25 cellular contexts compared by ENCODE assay signal in the genomic region with DNA sequence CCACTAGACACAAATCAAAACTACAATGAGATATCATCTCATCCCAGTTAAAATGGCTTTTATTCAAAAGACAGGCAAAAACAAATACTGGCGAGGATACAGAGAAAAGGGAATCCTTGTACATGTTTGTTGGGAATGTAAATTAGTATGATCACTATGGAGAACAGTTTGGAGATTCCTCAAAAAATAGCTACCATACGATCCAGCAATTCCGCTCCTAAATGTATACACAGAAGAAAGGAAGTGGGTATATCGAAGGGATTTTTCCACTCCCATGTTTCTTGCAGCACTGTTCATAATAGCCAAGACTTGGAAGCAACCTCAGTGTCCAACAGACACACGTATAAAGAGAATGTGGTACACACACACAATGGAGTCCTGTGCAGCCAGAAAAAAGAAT. TPM values are rescaled to one million over a fixed set of nuclear protein-coding genes. Genes with fewer than 3 reads are reported as not detected.
DNase-seq lines count a peak whose midpoint lies in the region; ATAC-seq, FAIRE-seq and TF ChIP-seq lines count a peak whose summit lies in the region.
"Had no signal": no experiment of that assay in that cellular context is flagged by ENCODE, and none has a peak within 500 bp of the region (broad histone marks: within the 10 kb centered on the region; RNA-seq: fewer than 3 reads in every experiment).

No MANE protein-coding gene starts in this region.

- TF ChIP-seq RAD21 in K562 (CRISPR knock-in tag; conservative IDR thresholded peaks at IDR 0.05 in 1 of 2, IDR thresholded peaks at IDR 0.05 in 1 of 2), result no peak

- no peaks in the 10 kb centered on the region for H3K9me3 Mint-ChIP-seq in activated T-helper 2 cell treated with anti-CD3 and anti-CD28 coated beads, Interferon-gamma antibody, Interleukin-2, Interleukin-4, amounts not matched to agents 10 μg/mL and 5 μg/mL and 100 μg/mL, durations not matched to agents 14 hours and 24 hours and 36 hours

- H3K4me2 ChIP-seq in K562 (ENCODE audit: insufficient read depth, low read length), result no peak overlapping the region
- H3K4me2 ChIP-seq: A549; BLaER1 treated with 17β-estradiol and CSF1 and Interleukin-3, amounts not matched to agents 10 nM and 100 nM had no signal

- H3K36me3 ChIP-seq in K562 (ENCODE audit: control insufficient read depth, insufficient read depth, low read length) (no peaks in the 10 kb centered on the region), prostate gland (no peaks in the 10 kb centered on the region)

- H3K27ac Mint-ChIP-seq in activated T-helper 2 cell treated with anti-CD3 and anti-CD28 coated beads, Interferon-gamma antibody, Interleukin-2, Interleukin-4, amounts not matched to agents 10 μg/mL and 5 μg/mL and 100 μg/mL, durations not matched to agents 14 hours and 24 hours and 36 hours, result no peak overlapping the region
- H3K27ac Mint-ChIP-seq: B cell; CD4-positive, alpha-beta memory T cell had no signal

- CTCF ChIA-PET in K562 (lab: Yijun Ruan, JAX; ENCODE audit: low intra/inter-chr PET ratio), result no interaction called here

- H2AFZ ChIP-seq in K562 (ENCODE audit: low read depth, low read length), result no peak overlapping the region

- 74% methylated on average over 5 of the region's 5 CpGs for WGBS in K562 (ENCODE audit: insufficient coverage, low coverage, missing lambda C conversion rate)
- WGBS in prostate gland, result 85% methylated on average over 5 of the region's 5 CpGs

- no peaks in the 10 kb centered on the region for H4K20me1 ChIP-seq in K562 (replicated peaks; ENCODE audit: control insufficient read depth, insufficient read depth, low read length)

- H3K27me3 ChIP-seq in K562 (ENCODE audit: control insufficient read depth in 2 of 2, insufficient read depth in 2 of 2, low read length in 2 of 2) (no peaks in the 10 kb centered on the region), prostate gland (replicated peaks; ENCODE audit: insufficient read depth) (no peaks in the 10 kb centered on the region)
- H3K27me3 ChIP-seq: BLaER1 treated with 17β-estradiol and CSF1 and Interleukin-3, amounts not matched to agents 10 nM and 100 nM had no signal

- H3K27me3 Mint-ChIP-seq in activated T-helper 2 cell treated with anti-CD3 and anti-CD28 coated beads, Interferon-gamma antibody, Interleukin-2, Interleukin-4, amounts not matched to agents 10 μg/mL and 5 μg/mL and 100 μg/mL, durations not matched to agents 14 hours and 24 hours and 36 hours (ENCODE audit: low read depth), result no peaks in the 10 kb centered on the region
- H3K27me3 Mint-ChIP-seq: B cell; CD4-positive, alpha-beta memory T cell; CD4-positive, CD25-positive, alpha-beta regulatory T cell; CD8-positive, alpha-beta memory T cell had no signal

- H3K9me1 ChIP-seq in K562 (ENCODE audit: control insufficient read depth, insufficient read depth, low read length), result no peaks in the 10 kb centered on the region

- no TSS peak for BruUV-seq in K562 (replicated peaks; lab: Mats Ljungman, UMichigan)

- in situ Hi-C loops in K562 (cut with MboI), result no loop called here

- no peaks in the 10 kb centered on the region for H3K4me1 Mint-ChIP-seq in activated T-helper 2 cell treated with anti-CD3 and anti-CD28 coated beads, Interferon-gamma antibody, Interleukin-2, Interleukin-4, amounts not matched to agents 10 μg/mL and 5 μg/mL and 100 μg/mL, durations not matched to agents 14 hours and 24 hours and 36 hours (ENCODE audit: low read depth)
- H3K4me1 Mint-ChIP-seq: B cell; CD4-positive, alpha-beta memory T cell; CD8-positive, alpha-beta memory T cell had no signal

- no peak for TF ChIP-seq CTCF in C4-2B (conservative IDR thresholded peaks at IDR 0.05)
- no peak for TF ChIP-seq CTCF in K562 (IDR thresholded peaks at IDR 0.05 in 2 of 3, conservative IDR thresholded peaks at IDR 0.05 in 1 of 3; ENCODE audit: insufficient read depth in 2 of 3, low read depth in 1 of 3, low read length in 3 of 3)
- no peak for TF ChIP-seq CTCF in prostate gland (IDR thresholded peaks at IDR 0.05)

- H3K4me3 ChIP-seq in K562, result no peak overlapping the region
- no peak overlapping the region for H3K4me3 ChIP-seq in prostate gland
- H3K4me3 ChIP-seq: A549; BLaER1 treated with 17β-estradiol and CSF1 and Interleukin-3, amounts not matched to agents 10 nM and 100 nM; GM12878 had no signal

- no peak for DNase-seq in K562 (ENCODE audit: extremely low read depth in 1 of 4, low spot score in 3 of 4)
- no peak for DNase-seq in prostate gland (ENCODE audit: low spot score)
- DNase-seq in SK-N-DZ (ENCODE audit: low spot score), result no peak
- no peak for DNase-seq in activated T-helper 2 cell treated with anti-CD3 and anti-CD28 coated beads, Interferon-gamma antibody, Interleukin-2, Interleukin-4, amounts not matched to agents 10 μg/mL and 5 μg/mL and 100 μg/mL, durations not matched to agents 14 hours and 24 hours and 36 hours (ENCODE audit: low spot score)
- DNase-seq: AML-193; CD4-positive, alpha-beta memory T cell; CD4-positive, CD25-positive, alpha-beta regulatory T cell; CD8-positive, alpha-beta memory T cell; COR-L47; DMS 273 treated with DMSO at 0.1 percent for 48 hours; DMS153; DMS53; DMS79; DND-41; EL; GDM1 had no signal

- intact Hi-C loops in K562 (cut with micrococcal nuclease), result no loop called here
- intact Hi-C loops in prostate gland (cut with DNase I), result no loop called here
- intact Hi-C loops in activated T-helper 2 cell treated with anti-CD3 and anti-CD28 coated beads, Interferon-gamma antibody, Interleukin-2, Interleukin-4, amounts not matched to agents 10 μg/mL and 5 μg/mL and 100 μg/mL, durations not matched to agents 14 hours and 24 hours and 36 hours (cut with micrococcal nuclease), result no loop called here

- no peak for ATAC-seq in K562
- ATAC-seq: A549, GM12878 had no signal

- no peaks in the 10 kb centered on the region for H3K36me3 Mint-ChIP-seq in activated T-helper 2 cell treated with anti-CD3 and anti-CD28 coated beads, Interferon-gamma antibody, Interleukin-2, Interleukin-4, amounts not matched to agents 10 μg/mL and 5 μg/mL and 100 μg/mL, durations not matched to agents 14 hours and 24 hours and 36 hours (ENCODE audit: low read depth)

- H3K9ac ChIP-seq in K562 (ENCODE audit: insufficient read depth in 1 of 2, low read depth in 2 of 2, low read length in 2 of 2), result no peak overlapping the region
- H3K9ac ChIP-seq: BLaER1 treated with 17β-estradiol and CSF1 and Interleukin-3, amounts not matched to agents 10 nM and 100 nM had no signal

- peak; percentile 11 for FAIRE-seq in K562 (lab: Jason Lieb, UNC)
- FAIRE-seq: A549, GM12878, GM12892, GM18507 had no signal

- POLR2A ChIA-PET in K562 (lab: Yijun Ruan, JAX), result interaction anchor here (0.7 to 0.9 kb wide), 3 partner anchors 9 to 137 kb away, joined by 3 read pairs; no protein-coding TSS in a partner anchor

- no peaks in the 10 kb centered on the region for H3K4me1 ChIP-seq in K562 (replicated peaks in 1 of 2; ENCODE audit: control insufficient read depth in 2 of 2, insufficient read depth in 2 of 2, low read length in 2 of 2)
- H3K4me1 ChIP-seq in prostate gland (replicated peaks), result peaks cover 2% of the 10 kb centered on the region
- H3K4me1 ChIP-seq: A549 had no signal

- H3K9me3 ChIP-seq in K562 (replicated peaks; ENCODE audit: control insufficient read depth, insufficient read depth, low read depth, low read length) (no peaks in the 10 kb centered on the region), prostate gland (no peaks in the 10 kb centered on the region)

- no peak for TF ChIP-seq POLR2A in K562 (conservative IDR thresholded peaks at IDR 0.05)
- TF ChIP-seq POLR2A in prostate gland (IDR thresholded peaks at IDR 0.05), result no peak

- no peak for TF ChIP-seq EP300 in K562 (IDR thresholded peaks at IDR 0.05; ENCODE audit: low read length)

- H3K27ac ChIP-seq in C4-2B (peak overlapping the region; percentile 47; the same call in 1 of the 2 replicates), K562 (ENCODE audit: extremely low read depth, low read depth, low read length) (no peak overlapping the region), prostate gland (peak overlapping the region; percentile 5 to 36)
- H3K27ac ChIP-seq: 22Rv1; A549; BLaER1 treated with 17β-estradiol and CSF1 and Interleukin-3, amounts not matched to agents 10 nM and 100 nM had no signal

- no peak overlapping the region for H3K4me3 Mint-ChIP-seq in activated T-helper 2 cell treated with anti-CD3 and anti-CD28 coated beads, Interferon-gamma antibody, Interleukin-2, Interleukin-4, amounts not matched to agents 10 μg/mL and 5 μg/mL and 100 μg/mL, durations not matched to agents 14 hours and 24 hours and 36 hours (ENCODE audit: low read depth)
- H3K4me3 Mint-ChIP-seq: B cell; CD14-positive monocyte; CD4-positive, alpha-beta memory T cell; CD4-positive, CD25-positive, alpha-beta regulatory T cell had no signal

- no peaks in the 10 kb centered on the region for H3K79me2 ChIP-seq in K562 (ENCODE audit: control insufficient read depth, insufficient read depth, low read length)

RNA-seq across cellular contexts. Expression of a gene that starts 35.3 kb away (rescaled TPM):
- total RNA-seq in K562 (2011; cell fraction: chromatin; rRNA removed; ENCODE audit: low replicate concordance), result 83.0 and 106 TPM in 2 replicates
- 39.1 and 48.2 TPM in 2 replicates for total RNA-seq in K562 (2011; cell fraction: nucleolus; rRNA removed)
- total RNA-seq in K562 (2011; cell fraction: nucleoplasm; rRNA removed), result 52.3 and 52.5 TPM in 2 replicates
- total RNA-seq in K562 (2014; rRNA removed) (6.9 and 11.2 TPM in 2 replicates), K562 (2014; rRNA removed; fragmentation: Illumina TruSeq; extraction: Trizol) (9.0 and 10.2 TPM in 2 replicates), K562 (2015; rRNA removed; fragmentation: Illumina TruSeq; extraction: Trizol) (10.2 and 10.7 TPM in 2 replicates), K562 (2021) (9.9 and 13.2 TPM in 2 replicates), prostate gland (10 to 100 TPM; 31.7 to 40.9 TPM)
- polyA plus RNA-seq in K562 (2011; rRNA removed) (7.6 and 10.2 TPM in 2 replicates), K562 (2014; fragmentation: Illumina TruSeq; extraction: Trizol) (9.7 and 10.1 TPM in 2 replicates), K562 (2014; fragmentation: Nextera tagmentation; extraction: Ambion mirVana) (1 to 10 TPM; 1.7 to 2.6 TPM), K562 (2014; rRNA removed) (8.0 and 10.3 TPM in 2 replicates)
- polyA plus RNA-seq in K562 (2011; cell fraction: cytosol; rRNA removed), result 6.3 TPM in 2 replicates
- 37.3 and 42.3 TPM in 2 replicates for polyA plus RNA-seq in K562 (2011; cell fraction: nucleus; rRNA removed)
- 7.8 and 9.3 TPM in 2 replicates for polyA plus RNA-seq in K562 (2012)
- polyA minus RNA-seq in K562 (2011; rRNA and poly(A)+ RNA removed), result 26.5 and 29.0 TPM in 2 replicates
- polyA minus RNA-seq in K562 (2011; cell fraction: cytosol; rRNA and poly(A)+ RNA removed), result 6.8 and 8.2 TPM in 2 replicates
- polyA minus RNA-seq in K562 (2011; cell fraction: nucleus; rRNA and poly(A)+ RNA removed), result 21.3 and 32.2 TPM in 2 replicates
- polyA plus RNA-seq in SK-N-DZ (2014; cell fraction: cytosol; rRNA removed), result 3.9 and 8.8 TPM in 2 replicates
- 22.8 and 40.8 TPM in 2 replicates for polyA plus RNA-seq in SK-N-DZ (2014; cell fraction: nucleus; rRNA removed)
- total RNA-seq in activated T-helper 2 cell treated with anti-CD3 and anti-CD28 coated beads, Interferon-gamma antibody, Interleukin-2, Interleukin-4, amounts not matched to agents 10 μg/mL and 5 μg/mL and 100 μg/mL, durations not matched to agents 14 hours and 24 hours and 36 hours, result 14.2 and 17.0 TPM in 2 replicates

RNA-seq across cellular contexts. Expression of a gene that starts 35.5 kb away (rescaled TPM):
- total RNA-seq in K562 (2011; cell fraction: chromatin; rRNA removed; ENCODE audit: low replicate concordance), result 83.8 and 125 TPM in 2 replicates
- total RNA-seq in K562 (2011; cell fraction: nucleolus; rRNA removed), result 68.3 and 75.2 TPM in 2 replicates
- total RNA-seq in K562 (2011; cell fraction: nucleoplasm; rRNA removed), result 75.5 and 85.5 TPM in 2 replicates
- total RNA-seq in K562 (2014; rRNA removed) (47.9 and 55.3 TPM in 2 replicates), K562 (2014; rRNA removed; fragmentation: Illumina TruSeq; extraction: Trizol) (21.1 and 23.7 TPM in 2 replicates), K562 (2015; rRNA removed; fragmentation: Illumina TruSeq; extraction: Trizol) (30.9 and 33.5 TPM in 2 replicates), K562 (2021) (61.5 and 63.6 TPM in 2 replicates), prostate gland (100 to 1,000 TPM; 164 to 233 TPM)
- polyA plus RNA-seq in K562 (2011; rRNA removed) (10.1 and 18.4 TPM in 2 replicates), K562 (2014; fragmentation: Illumina TruSeq; extraction: Trizol) (41.2 and 45.9 TPM in 2 replicates), K562 (2014; fragmentation: Nextera tagmentation; extraction: Ambion mirVana) (1 to 10 TPM in 1 of 2 experiments, under 1 TPM in 1; 0.72 to 2.5 TPM), K562 (2014; rRNA removed) (26.6 and 46.5 TPM in 2 replicates)
- polyA plus RNA-seq in K562 (2011; cell fraction: cytosol; rRNA removed), result 21.0 and 31.9 TPM in 2 replicates
- polyA plus RNA-seq in K562 (2011; cell fraction: nucleus; rRNA removed), result 58.0 and 75.6 TPM in 2 replicates
- polyA plus RNA-seq in K562 (2012), result 32.0 and 44.4 TPM in 2 replicates
- polyA minus RNA-seq in K562 (2011; rRNA and poly(A)+ RNA removed), result 37.4 and 47.6 TPM in 2 replicates
- 42.9 and 50.3 TPM in 2 replicates for polyA minus RNA-seq in K562 (2011; cell fraction: cytosol; rRNA and poly(A)+ RNA removed)
- polyA minus RNA-seq in K562 (2011; cell fraction: nucleus; rRNA and poly(A)+ RNA removed), result 29.6 and 48.8 TPM in 2 replicates
- polyA plus RNA-seq in SK-N-DZ (2014; cell fraction: cytosol; rRNA removed), result 55.5 and 59.0 TPM in 2 replicates
- polyA plus RNA-seq in SK-N-DZ (2014; cell fraction: nucleus; rRNA removed), result 67.9 and 81.5 TPM in 2 replicates
- 62.2 and 66.9 TPM in 2 replicates for total RNA-seq in activated T-helper 2 cell treated with anti-CD3 and anti-CD28 coated beads, Interferon-gamma antibody, Interleukin-2, Interleukin-4, amounts not matched to agents 10 μg/mL and 5 μg/mL and 100 μg/mL, durations not matched to agents 14 hours and 24 hours and 36 hours
